Comparison of ENCODE assay signal across 9 cellular contexts in the genomic region with DNA sequence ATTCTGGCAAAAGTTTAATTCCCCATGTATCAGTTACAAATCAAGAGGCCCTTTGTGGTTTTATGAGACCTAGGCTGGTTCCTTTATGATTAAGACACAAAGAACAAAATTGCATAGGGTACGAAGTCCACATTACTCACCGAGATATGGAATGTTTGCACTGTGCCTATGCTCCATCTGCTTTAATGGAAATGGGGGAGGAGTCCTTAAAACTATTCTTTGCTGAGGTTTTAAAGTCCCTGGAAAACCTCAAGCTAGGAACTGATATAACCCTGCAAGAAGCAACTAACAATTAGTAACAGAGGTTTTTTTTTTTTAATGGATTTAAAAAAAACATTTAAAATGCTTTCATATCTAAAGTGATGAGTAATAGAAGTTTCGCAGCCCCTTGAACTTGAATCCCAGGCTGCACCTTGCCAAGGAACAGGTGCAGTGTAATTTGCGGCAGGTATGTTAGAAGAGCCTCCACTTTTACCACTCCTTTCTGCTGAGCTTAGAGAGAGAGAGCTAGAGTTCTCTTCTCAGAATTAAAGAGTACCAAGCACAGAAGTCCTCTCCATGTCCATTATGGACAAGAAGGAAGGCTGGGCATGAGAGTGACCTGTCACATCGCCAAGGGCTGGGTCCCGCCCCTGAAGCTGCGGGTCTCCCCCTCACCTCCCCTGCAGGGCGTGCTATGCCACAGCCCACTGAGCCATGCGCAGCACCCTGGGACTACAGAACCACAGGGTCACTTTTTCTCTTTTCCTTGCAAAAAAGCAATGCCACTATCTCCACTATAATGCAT. TPM values are rescaled to one million over a fixed set of nuclear protein-coding genes. Genes with fewer than 3 reads are reported as not detected.
DNase-seq lines count a peak whose midpoint lies in the region; ATAC-seq and TF ChIP-seq lines count a peak whose summit lies in the region.
"Had no signal": no experiment of that assay in that cellular context is flagged by ENCODE, and none has a peak within 500 bp of the region (broad histone marks: within the 10 kb centered on the region; RNA-seq: fewer than 3 reads in every experiment).

No MANE protein-coding gene starts in this region.

- peaks cover 6% of the 10 kb centered on the region; the same call in 1 of the 2 replicates for H3K79me2 ChIP-seq in SU-DHL-6 (ENCODE audit: insufficient read depth, low read length)

- TF ChIP-seq CTCF in SU-DHL-6 (IDR thresholded peaks at IDR 0.05; ENCODE audit: insufficient read depth, low read length, poor library complexity, severe bottlenecking) (no peak), fibroblast of mammary gland (conservative IDR thresholded peaks at IDR 0.05; ENCODE audit: control insufficient read depth, insufficient read depth, low read depth, low read length) (no peak), stomach (IDR thresholded peaks at IDR 0.05) (no peak)

- peak overlapping the region; percentile 91 for H3K4me3 Mint-ChIP-seq in activated CD4-positive, alpha-beta T cell treated with anti-CD3 and anti-CD28 coated beads, Interleukin-2, amount 10 ng/mL, durations not matched to agents 24 days and 14 days

- H3K27ac ChIP-seq in SU-DHL-6 (ENCODE audit: low read depth, low read length): no peak overlapping the region
- peak overlapping the region; percentile 92 to 100 (median 96) for H3K27ac ChIP-seq in stomach

- peaks cover 53% of the 10 kb centered on the region for H3K36me3 Mint-ChIP-seq in activated CD4-positive, alpha-beta T cell treated with anti-CD3 and anti-CD28 coated beads, Interleukin-2, amount 10 ng/mL, durations not matched to agents 24 days and 14 days (ENCODE audit: low read depth)

- H3K36me3 ChIP-seq in SU-DHL-6 (ENCODE audit: low read length): peaks cover 36% of the 10 kb centered on the region; the same call in 1 of the 2 replicates
- peaks cover 34 to 49% (median 43%) of the 10 kb centered on the region in 4 donors for H3K36me3 ChIP-seq in stomach

- H3K9me3 ChIP-seq in SU-DHL-6 (ENCODE audit: insufficient read depth, low read length) (no peaks in the 10 kb centered on the region), stomach (no peaks in the 10 kb centered on the region)

- peak overlapping the region; percentile 60 for H3K4me2 ChIP-seq in SU-DHL-6 (ENCODE audit: low read depth, low read length, poor library complexity, severe bottlenecking)

- H3K27me3 ChIP-seq in SU-DHL-6 (ENCODE audit: low read length): no peaks in the 10 kb centered on the region
- no peaks in the 10 kb centered on the region for H3K27me3 ChIP-seq in stomach

- peaks cover 5% of the 10 kb centered on the region for H3K9me3 Mint-ChIP-seq in activated CD4-positive, alpha-beta T cell treated with anti-CD3 and anti-CD28 coated beads, Interleukin-2, amount 10 ng/mL, durations not matched to agents 24 days and 14 days

- H3K4me1 ChIP-seq in stomach: peaks cover 41 to 92% (median 54%) of the 10 kb centered on the region in 4 donors

- peak; percentile 63 for DNase-seq in activated CD4-positive, alpha-beta T cell treated with anti-CD3 and anti-CD28 coated beads, Interleukin-2, amount 10 ng/mL, durations not matched to agents 24 days and 14 days
- no peak for DNase-seq in activated CD4-positive, alpha-beta T cell treated with anti-CD3 and anti-CD28 coated beads for 1 hour
- DNase-seq in fibroblast of mammary gland (ENCODE audit: low read depth): peak; percentile 60
- DNase-seq in stomach: peak; percentile 48
- no peak for DNase-seq in NCI-H1105 treated with DMSO at 0.1 percent for 48 hours (lab: John Stamatoyannopoulos, UW)
- DNase-seq: erythroblast had no signal

- no peaks in the 10 kb centered on the region for H3K9me2 ChIP-seq in SU-DHL-6 (replicated peaks; ENCODE audit: insufficient read depth, low read length)

- no peaks in the 10 kb centered on the region for H4K20me1 ChIP-seq in SU-DHL-6 (ENCODE audit: low read depth, low read length)

- H3K27ac Mint-ChIP-seq in activated CD4-positive, alpha-beta T cell treated with anti-CD3 and anti-CD28 coated beads, Interleukin-2, amount 10 ng/mL, durations not matched to agents 24 days and 14 days: no peak overlapping the region

- peaks cover 28% of the 10 kb centered on the region for H3F3A ChIP-seq in SU-DHL-6 (ENCODE audit: insufficient read depth)

- ATAC-seq in HG02885 (IDR thresholded peaks at IDR 0.05; ENCODE audit: poor library complexity, unreplicated experiment): no peak
- ATAC-seq in HG03135 (IDR thresholded peaks at IDR 0.05; ENCODE audit: unreplicated experiment): no peak

- H2AFZ ChIP-seq in SU-DHL-6 (ENCODE audit: low read depth, low read length, severe bottlenecking): no peak overlapping the region

- peaks cover 58% of the 10 kb centered on the region for H3K4me1 Mint-ChIP-seq in activated CD4-positive, alpha-beta T cell treated with anti-CD3 and anti-CD28 coated beads, Interleukin-2, amount 10 ng/mL, durations not matched to agents 24 days and 14 days

- TF ChIP-seq POLR2A in stomach (IDR thresholded peaks at IDR 0.05): no peak

- no peak for TF ChIP-seq EP300 in stomach (IDR thresholded peaks at IDR 0.05)

- no peak overlapping the region for H3K9ac ChIP-seq in SU-DHL-6 (ENCODE audit: low read length)

- H3K27me3 Mint-ChIP-seq in activated CD4-positive, alpha-beta T cell treated with anti-CD3 and anti-CD28 coated beads, Interleukin-2, amount 10 ng/mL, durations not matched to agents 24 days and 14 days: no peaks in the 10 kb centered on the region

- 23 to 56% (median 34%) methylated on average over 9 of the region's 9 CpGs for WGBS in stomach, 5 donors

- intact Hi-C loops in activated CD4-positive, alpha-beta T cell treated with anti-CD3 and anti-CD28 coated beads, Interleukin-2, amount 10 ng/mL, durations not matched to agents 24 days and 14 days (cut with micrococcal nuclease): no loop called here
- intact Hi-C loops in stomach (cut with DNase I; ENCODE audit: low total_unique reads): no loop called here

- H3K4me3 ChIP-seq in SU-DHL-6 (ENCODE audit: insufficient read depth, low read length, poor library complexity, severe bottlenecking) (no peak overlapping the region), fibroblast of mammary gland (ENCODE audit: control insufficient read depth, low read depth, low read length) (no peak overlapping the region), stomach (peak overlapping the region; percentile 57 to 71 (median 60))

RNA-seq across cellular contexts. Expression of a gene that starts 2.3 kb away (rescaled TPM):
- 76.1 and 79.9 TPM in 2 replicates for total RNA-seq in activated CD4-positive, alpha-beta T cell treated with anti-CD3 and anti-CD28 coated beads, Interleukin-2, amount 10 ng/mL, durations not matched to agents 24 days and 14 days
- total RNA-seq in stomach: 100 to 1,000 TPM in 1 of 5 donors, 10 to 100 TPM in 4; 10.3 to 122 (median 18.7) TPM
- 100 to 1,000 TPM; 126 to 146 (median 129) TPM for polyA plus RNA-seq in stomach

Comparison
In these comparisons a context has a peak if more than half of its experiments do, and no peak if none do; other contexts are left out.
1. DNase-seq: peak in activated CD4-positive, alpha-beta T cell treated with anti-CD3 and anti-CD28 coated beads, Interleukin-2, amount 10 ng/mL, durations not matched to agents 24 days and 14 days (single experiment), fibroblast of mammary gland (single experiment) and stomach (single experiment); none in activated CD4-positive, alpha-beta T cell treated with anti-CD3 and anti-CD28 coated beads for 1 hour (single experiment) and NCI-H1105 treated with DMSO at 0.1 percent for 48 hours (single experiment).
2. H3K4me3 ChIP-seq: peak in stomach (4 of 4); none in SU-DHL-6 (single experiment) and fibroblast of mammary gland (single experiment).